Comparison of ENCODE assay signal across 10 cellular contexts in genomic region chr9:129595903-129596540, GRCh38. TPM values are rescaled to one million over a fixed set of nuclear protein-coding genes. Genes with fewer than 3 reads are reported as not detected.
A peak's percentile ranks its signal among the peaks of the same experiment; 100 is the strongest.
DNase-seq lines count a peak whose midpoint lies in the region; ATAC-seq and TF ChIP-seq lines count a peak whose summit lies in the region.
"Had no signal": no experiment of that assay in that cellular context is flagged by ENCODE, and none has a peak within 500 bp of the region (broad histone marks: within the 10 kb centered on the region; RNA-seq: fewer than 3 reads in every experiment).

No MANE protein-coding gene starts in this region.

- no peak overlapping the region for H3K23ac ChIP-seq in mesenchymal stem cell (ENCODE audit: low read length in 2 of 2)

- H3K4me2 ChIP-seq in mesenchymal stem cell (ENCODE audit: low read length, poor library complexity, severe bottlenecking), result peak overlapping the region; percentile 92

- H3K4ac ChIP-seq in mesenchymal stem cell (ENCODE audit: low read depth in 1 of 2, low read length in 2 of 2), result peak overlapping the region; percentile 72 to 88

- H3K4me1 ChIP-seq in heart left ventricle (peaks cover 0 to 37% (median 19%) of the 10 kb centered on the region in 12 donors), mesenchymal stem cell (ENCODE audit: control insufficient read depth, insufficient read depth, low read depth, low read length) (peaks cover 26% of the 10 kb centered on the region), vagina (peaks cover 35% of the 10 kb centered on the region)

- WGBS in heart left ventricle, 4 donors, result 65 to 79% (median 74%) methylated on average over 5 to 6 of the region's 6 CpGs
- 92% methylated on average over 6 of the region's 6 CpGs for WGBS in mesenchymal stem cell

- TF ChIP-seq CTCF in heart left ventricle (IDR thresholded peaks at IDR 0.05) (no peak), vagina (IDR thresholded peaks at IDR 0.05) (no peak)

- peak overlapping the region; percentile 84 for H2BK15ac ChIP-seq in mesenchymal stem cell (ENCODE audit: low read depth, poor library complexity, severe bottlenecking)

- H3K79me1 ChIP-seq in mesenchymal stem cell (replicated peaks; ENCODE audit: low read length, poor library complexity, severe bottlenecking), result no peaks in the 10 kb centered on the region

- H2BK5ac ChIP-seq in mesenchymal stem cell (ENCODE audit: low read depth, low read length, poor library complexity, severe bottlenecking), result peak overlapping the region; percentile 9

- H2AK5ac ChIP-seq in mesenchymal stem cell (ENCODE audit: low read length, severe bottlenecking), result peak overlapping the region; percentile 85

- peak in 1 of 5 donors; percentile 42 for DNase-seq in heart left ventricle
- DNase-seq in left ventricle myocardium superior, result no peak
- DNase-seq in activated T-helper 2 cell treated with anti-CD3 and anti-CD28 coated beads, Interferon-gamma antibody, Interleukin-2, Interleukin-4, amounts not matched to agents 10 μg/mL and 5 μg/mL and 100 μg/mL, durations not matched to agents 14 hours and 24 hours and 36 hours (ENCODE audit: low spot score), result no peak
- no peak for DNase-seq in mesenchymal stem cell
- DNase-seq in vagina (ENCODE audit: extremely low spot score in 2 of 2), result no peak
- no peak for DNase-seq in stimulated activated CD4-positive, alpha-beta T cell treated with anti-CD3 and anti-CD28 coated beads, Interleukin-15, amount 100 ng/mL, for 24 hours
- no peak for DNase-seq in NCI-H82 treated with DMSO at 0.1 percent for 48 hours (lab: John Stamatoyannopoulos, UW; ENCODE audit: unreplicated experiment)
- DNase-seq: NCI-H1417 had no signal

- H3K9me3 ChIP-seq in heart left ventricle, result no peaks in the 10 kb centered on the region
- no peaks in the 10 kb centered on the region for H3K9me3 ChIP-seq in mesenchymal stem cell (ENCODE audit: control insufficient read depth, low read length)
- H3K9me3 ChIP-seq in vagina, result no peaks in the 10 kb centered on the region

- peak overlapping the region; percentile 9 for H2BK120ac ChIP-seq in mesenchymal stem cell (ENCODE audit: low read depth, low read length)

- peak overlapping the region; percentile 59 for H3K27ac Mint-ChIP-seq in activated T-helper 2 cell treated with anti-CD3 and anti-CD28 coated beads, Interferon-gamma antibody, Interleukin-2, Interleukin-4, amounts not matched to agents 10 μg/mL and 5 μg/mL and 100 μg/mL, durations not matched to agents 14 hours and 24 hours and 36 hours

- H3K4me3 ChIP-seq in heart left ventricle, result peak overlapping the region in 2 of 12 donors; percentile 54 to 55
- H3K4me3 ChIP-seq in mesenchymal stem cell (ENCODE audit: insufficient read depth in 1 of 2, low read depth in 1 of 2, low read length in 2 of 2), result no peak overlapping the region
- peak overlapping the region in 1 of 2 donors; percentile 58 for H3K4me3 ChIP-seq in vagina

- H2BK12ac ChIP-seq in mesenchymal stem cell (ENCODE audit: low read length in 2 of 2), result peak overlapping the region; percentile 84 to 89

- no peak overlapping the region for H2AFZ ChIP-seq in mesenchymal stem cell (ENCODE audit: low read depth, low read length)

- H3K18ac ChIP-seq in mesenchymal stem cell (ENCODE audit: low read depth in 1 of 2, low read length in 2 of 2), result peak overlapping the region; percentile 72 to 92

- H3K27me3 Mint-ChIP-seq in activated T-helper 2 cell treated with anti-CD3 and anti-CD28 coated beads, Interferon-gamma antibody, Interleukin-2, Interleukin-4, amounts not matched to agents 10 μg/mL and 5 μg/mL and 100 μg/mL, durations not matched to agents 14 hours and 24 hours and 36 hours (ENCODE audit: low read depth), result peaks cover 18% of the 10 kb centered on the region

- no peak for ATAC-seq in heart left ventricle
- ATAC-seq in left ventricle myocardium superior, result no peak
- no peak for ATAC-seq in HG03097 (IDR thresholded peaks at IDR 0.05; ENCODE audit: low FRiP score, unreplicated experiment)

- peak overlapping the region in 10 of 12 donors; percentile 77 to 93 (median 87) for H3K27ac ChIP-seq in heart left ventricle
- peak overlapping the region; percentile 10 for H3K27ac ChIP-seq in mesenchymal stem cell (ENCODE audit: low read length, poor library complexity, severe bottlenecking)
- H3K27ac ChIP-seq in vagina, result peak overlapping the region; percentile 96

- no peak for TF ChIP-seq POLR2A in heart left ventricle (IDR thresholded peaks at IDR 0.05)
- no peak for TF ChIP-seq POLR2A in vagina (IDR thresholded peaks at IDR 0.05)

- peak overlapping the region; percentile 99 for H4K8ac ChIP-seq in mesenchymal stem cell (ENCODE audit: low read length)

- no peaks in the 10 kb centered on the region for H3K36me3 Mint-ChIP-seq in activated T-helper 2 cell treated with anti-CD3 and anti-CD28 coated beads, Interferon-gamma antibody, Interleukin-2, Interleukin-4, amounts not matched to agents 10 μg/mL and 5 μg/mL and 100 μg/mL, durations not matched to agents 14 hours and 24 hours and 36 hours (ENCODE audit: low read depth)

- H3K4me1 Mint-ChIP-seq in activated T-helper 2 cell treated with anti-CD3 and anti-CD28 coated beads, Interferon-gamma antibody, Interleukin-2, Interleukin-4, amounts not matched to agents 10 μg/mL and 5 μg/mL and 100 μg/mL, durations not matched to agents 14 hours and 24 hours and 36 hours (ENCODE audit: low read depth), result peaks cover 25% of the 10 kb centered on the region

- H3K27me3 ChIP-seq in heart left ventricle, result peaks cover 0 to 21% (median 0%) of the 10 kb centered on the region in 9 donors
- H3K27me3 ChIP-seq in mesenchymal stem cell (ENCODE audit: control insufficient read depth in 1 of 2, insufficient read depth in 1 of 2, low read length in 2 of 2), result no peaks in the 10 kb centered on the region
- no peaks in the 10 kb centered on the region for H3K27me3 ChIP-seq in vagina

- H3K9ac ChIP-seq in mesenchymal stem cell (ENCODE audit: low read length), result no peak overlapping the region

- intact Hi-C loops in heart left ventricle (cut with DNase I) (loop anchor here in 2 of 10 donors (5.0 to 10.0 kb wide), 2 partner anchors 99 to 271 kb away; no protein-coding TSS in a partner anchor), left ventricle myocardium superior (cut with micrococcal nuclease) (no loop called here), vagina (cut with DNase I) (no loop called here)
- intact Hi-C loops in activated T-helper 2 cell treated with anti-CD3 and anti-CD28 coated beads, Interferon-gamma antibody, Interleukin-2, Interleukin-4, amounts not matched to agents 10 μg/mL and 5 μg/mL and 100 μg/mL, durations not matched to agents 14 hours and 24 hours and 36 hours (cut with micrococcal nuclease), result no loop called here

- no peaks in the 10 kb centered on the region for H3K36me3 ChIP-seq in heart left ventricle
- no peaks in the 10 kb centered on the region for H3K36me3 ChIP-seq in mesenchymal stem cell (ENCODE audit: control insufficient read depth in 1 of 2, insufficient read depth in 2 of 2, low read depth in 1 of 2, low read length in 2 of 2)
- no peaks in the 10 kb centered on the region for H3K36me3 ChIP-seq in vagina

- no peaks in the 10 kb centered on the region for H3K9me3 Mint-ChIP-seq in activated T-helper 2 cell treated with anti-CD3 and anti-CD28 coated beads, Interferon-gamma antibody, Interleukin-2, Interleukin-4, amounts not matched to agents 10 μg/mL and 5 μg/mL and 100 μg/mL, durations not matched to agents 14 hours and 24 hours and 36 hours

- no peak overlapping the region for H3K4me3 Mint-ChIP-seq in activated T-helper 2 cell treated with anti-CD3 and anti-CD28 coated beads, Interferon-gamma antibody, Interleukin-2, Interleukin-4, amounts not matched to agents 10 μg/mL and 5 μg/mL and 100 μg/mL, durations not matched to agents 14 hours and 24 hours and 36 hours (ENCODE audit: low read depth)

- peak overlapping the region; percentile 77 for H4K91ac ChIP-seq in mesenchymal stem cell (ENCODE audit: low read length)

- peak overlapping the region in 1 of 2 experiments; percentile 77 for H3K14ac ChIP-seq in mesenchymal stem cell (ENCODE audit: low read length in 2 of 2)

RNA-seq across cellular contexts. Expression of gene C9orf50, which starts 24.9 kb away (rescaled TPM):
- total RNA-seq in heart left ventricle (not detected), left ventricle myocardium superior (not detected), vagina (not detected)
- polyA plus RNA-seq in heart left ventricle, result not detected
- total RNA-seq in activated T-helper 2 cell treated with anti-CD3 and anti-CD28 coated beads, Interferon-gamma antibody, Interleukin-2, Interleukin-4, amounts not matched to agents 10 μg/mL and 5 μg/mL and 100 μg/mL, durations not matched to agents 14 hours and 24 hours and 36 hours, result not detected in 2 replicates
- polyA plus RNA-seq in mesenchymal stem cell (2013, experiment 1 of 2), result 0.03 TPM
- polyA plus RNA-seq in mesenchymal stem cell (2013, experiment 2 of 2), result 0.04 TPM
- total RNA-seq: mononuclear cell had no signal

RNA-seq across cellular contexts. Expression of gene NTMT1, which starts 29.9 kb away (rescaled TPM):
- total RNA-seq in heart left ventricle (10 to 100 TPM; 39.0 to 76.7 (median 56.0) TPM), left ventricle myocardium superior (66.5 TPM), vagina (15.5 TPM)
- polyA plus RNA-seq in heart left ventricle, result 100 to 1,000 TPM in 1 of 2 donors, 10 to 100 TPM in 1; 87.7 to 111 TPM
- total RNA-seq in activated T-helper 2 cell treated with anti-CD3 and anti-CD28 coated beads, Interferon-gamma antibody, Interleukin-2, Interleukin-4, amounts not matched to agents 10 μg/mL and 5 μg/mL and 100 μg/mL, durations not matched to agents 14 hours and 24 hours and 36 hours, result 58.4 and 61.5 TPM in 2 replicates
- polyA plus RNA-seq in mesenchymal stem cell (2013, experiment 1 of 2), result 38.5 TPM
- polyA plus RNA-seq in mesenchymal stem cell (2013, experiment 2 of 2), result 39.6 TPM

RNA-seq across cellular contexts. Expression of gene ASB6, which starts 45.9 kb away (rescaled TPM):
- 10 to 100 TPM in 5 of 9 donors, 1 to 10 TPM in 4; 7.5 to 22.5 (median 10.3) TPM for total RNA-seq in heart left ventricle
- 10 to 100 TPM in 1 of 2 donors, 1 to 10 TPM in 1; 8.2 to 17.2 TPM for polyA plus RNA-seq in heart left ventricle
- total RNA-seq in left ventricle myocardium superior, result 9.7 TPM
- total RNA-seq in activated T-helper 2 cell treated with anti-CD3 and anti-CD28 coated beads, Interferon-gamma antibody, Interleukin-2, Interleukin-4, amounts not matched to agents 10 μg/mL and 5 μg/mL and 100 μg/mL, durations not matched to agents 14 hours and 24 hours and 36 hours, result 21.4 and 22.1 TPM in 2 replicates
- polyA plus RNA-seq in mesenchymal stem cell (2013, experiment 1 of 2), result 11.6 TPM
- polyA plus RNA-seq in mesenchymal stem cell (2013, experiment 2 of 2), result 11.6 TPM
- 18.9 TPM for total RNA-seq in vagina

Comparison
In these comparisons a context has a peak if more than half of its experiments do, and no peak if none do; other contexts are left out.
1. H3K27ac ChIP-seq: peak in every context shown above with its lines; median percentile 96 in vagina; 87 in heart left ventricle; 10 in mesenchymal stem cell.